Comparison of ENCODE assay signal across 22 cellular contexts in the genomic region with DNA sequence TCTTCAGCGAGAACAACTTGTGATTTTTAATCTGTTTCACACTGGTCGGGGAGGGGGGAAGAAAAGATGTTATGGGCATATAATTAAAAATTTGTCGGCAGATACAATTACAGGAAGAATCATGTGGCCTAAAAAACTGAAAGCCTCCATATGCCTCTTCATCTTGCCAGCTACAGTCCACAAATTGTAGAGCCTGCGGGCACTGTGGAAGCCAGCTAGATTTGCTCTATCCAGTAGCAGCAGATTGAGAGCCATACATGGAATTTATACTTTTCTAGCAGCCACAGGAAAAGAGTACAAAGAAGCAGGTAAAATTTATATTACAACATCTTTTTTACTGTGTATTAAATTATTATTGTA.
DNase-seq lines count a peak whose midpoint lies in the region; FAIRE-seq and TF ChIP-seq lines count a peak whose summit lies in the region.
"Had no signal": no experiment of that assay in that cellular context is flagged by ENCODE, and none has a peak within 500 bp of the region (broad histone marks: within the 10 kb centered on the region; RNA-seq: fewer than 3 reads in every experiment).

No MANE protein-coding gene starts in this region.

- DNase-seq in NCI-H1092 treated with DMSO at 0.1 percent for 48 hours (lab: John Stamatoyannopoulos, UW): peak; percentile 70
- DNase-seq in NCI-H2081 (lab: John Stamatoyannopoulos, UW): peak; percentile 57 to 78
- peak; percentile 25 for DNase-seq in NCI-H524 treated with DMSO at 0.1 percent for 48 hours (lab: John Stamatoyannopoulos, UW)
- DNase-seq in endothelial cell of umbilical vein (ENCODE audit: low read depth, low spot score): no peak
- no peak for DNase-seq in ascending aorta (ENCODE audit: low spot score in 2 of 2)
- DNase-seq in T1000 (lab: John Stamatoyannopoulos, UW): no peak
- no peak for DNase-seq in activated naive CD4-positive, alpha-beta T cell treated with anti-CD3 and anti-CD28 coated beads, Interleukin-2, amount 50 U/mL, for 16 hours
- no peak for DNase-seq in foreskin melanocyte
- DNase-seq: Calu3; CD4-positive, CD25-positive, alpha-beta regulatory T cell; DND-41; GF-D8; KBM-7; MV-4-11; NCI-H187; NCI-H345; NCI-H526 treated with DMSO at 0.1 percent for 48 hours; OCI-M1; RPMI8226; SIG-M5 had no signal

- H3K36me3 ChIP-seq in endothelial cell of umbilical vein (ENCODE audit: control insufficient read depth in 2 of 2, extremely low read depth in 1 of 2, insufficient read depth in 2 of 2, low read length in 2 of 2) (no peaks in the 10 kb centered on the region), ascending aorta (no peaks in the 10 kb centered on the region)

- CTCF ChIA-PET in endothelial cell of umbilical vein (lab: Charles Lee): no interaction called here

- no peaks in the 10 kb centered on the region for H4K20me1 ChIP-seq in endothelial cell of umbilical vein (replicated peaks; ENCODE audit: control insufficient read depth, extremely low read depth, insufficient read depth, low read length)

- FAIRE-seq in endothelial cell of umbilical vein (lab: Jason Lieb, UNC): no peak
- FAIRE-seq: GM12891, GM18507 had no signal

- H3K9me3 ChIP-seq in endothelial cell of umbilical vein (replicated peaks; ENCODE audit: control insufficient read depth, insufficient read depth, low read length) (no peaks in the 10 kb centered on the region), ascending aorta (no peaks in the 10 kb centered on the region)

- TF ChIP-seq CTCF in endothelial cell of umbilical vein (IDR thresholded peaks at IDR 0.05; ENCODE audit: extremely low read depth in 1 of 2, insufficient read depth in 1 of 2, low read depth in 1 of 2, low read length in 2 of 2) (no peak), ascending aorta (IDR thresholded peaks at IDR 0.05) (no peak)

- no peaks in the 10 kb centered on the region for H3K9me1 ChIP-seq in endothelial cell of umbilical vein (replicated peaks; ENCODE audit: control insufficient read depth, extremely low read depth, insufficient read depth, low read length)

- dilution Hi-C loops in endothelial cell of umbilical vein (cut with MboI; ENCODE audit: extremely low pct_ligation_motif_present, low sequenced_read_pairs): no loop called here

- no peak overlapping the region for H2AFZ ChIP-seq in endothelial cell of umbilical vein (ENCODE audit: low read depth, low read length)

- H3K4me2 ChIP-seq in endothelial cell of umbilical vein (ENCODE audit: insufficient read depth, low read length): no peak overlapping the region

- no TSS peak for BruUV-seq in endothelial cell of umbilical vein (replicated peaks; lab: Mats Ljungman, UMichigan)

- no peak overlapping the region for H3K9ac ChIP-seq in endothelial cell of umbilical vein (replicated peaks; ENCODE audit: extremely low read depth, insufficient read depth, low read length)

- H3K79me2 ChIP-seq in endothelial cell of umbilical vein (ENCODE audit: control insufficient read depth, insufficient read depth, low read length): no peaks in the 10 kb centered on the region

- no peak overlapping the region for H3K4me3 ChIP-seq in endothelial cell of umbilical vein (replicated peaks in 1 of 3; ENCODE audit: insufficient read depth in 1 of 3, low read depth in 1 of 3, low read length in 3 of 3)
- no peak overlapping the region for H3K4me3 ChIP-seq in ascending aorta

- intact Hi-C loops in endothelial cell of umbilical vein (cut with micrococcal nuclease) (no loop called here), ascending aorta (cut with DNase I) (no loop called here)

- no peak for TF ChIP-seq POLR2A in endothelial cell of umbilical vein (IDR thresholded peaks at IDR 0.05; ENCODE audit: low read depth, low read length)

- H3K27ac ChIP-seq in endothelial cell of umbilical vein (ENCODE audit: insufficient read depth, low read depth, low read length): peak overlapping the region; percentile 23
- H3K27ac ChIP-seq in ascending aorta: no peak overlapping the region

- H3K4me1 ChIP-seq in endothelial cell of umbilical vein (ENCODE audit: control insufficient read depth, extremely low read depth, insufficient read depth, low read length) (peaks cover 20% of the 10 kb centered on the region), ascending aorta (peaks cover 0 to 7% of the 10 kb centered on the region in 2 donors)

- H3K27me3 ChIP-seq in endothelial cell of umbilical vein (ENCODE audit: control insufficient read depth in 2 of 2, insufficient read depth in 2 of 2, low read length in 2 of 2) (no peaks in the 10 kb centered on the region), ascending aorta (no peaks in the 10 kb centered on the region)

- POLR2A ChIA-PET in endothelial cell of umbilical vein (lab: Charles Lee): no interaction called here

TF ChIP-seq in endothelial cell of umbilical vein, 7 proteins besides CTCF, POLR2A, EP300 and RAD21:
- TF ChIP-seq MYC (IDR thresholded peaks at IDR 0.05; ENCODE audit: low read depth, low read length) (no peak), FOS (IDR thresholded peaks at IDR 0.05; ENCODE audit: borderline replicate concordance, insufficient read depth, low read length) (no peak), EZH2 (IDR thresholded peaks at IDR 0.05; ENCODE audit: borderline replicate concordance, low read depth, low read length, severe bottlenecking) (no peak), POLR2AphosphoS5 (IDR thresholded peaks at IDR 0.05; ENCODE audit: insufficient read depth, low read depth, low read length) (no peak), GATA2 (IDR thresholded peaks at IDR 0.05; ENCODE audit: insufficient read depth, insufficient read length, low read depth, low read length) (no peak), JUN (IDR thresholded peaks at IDR 0.05; ENCODE audit: borderline replicate concordance, insufficient read depth, insufficient read length, low read depth) (no peak)
- TF ChIP-seq, protein P1, sequence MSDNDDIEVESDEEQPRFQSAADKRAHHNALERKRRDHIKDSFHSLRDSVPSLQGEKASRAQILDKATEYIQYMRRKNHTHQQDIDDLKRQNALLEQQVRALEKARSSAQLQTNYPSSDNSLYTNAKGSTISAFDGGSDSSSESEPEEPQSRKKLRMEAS (IDR thresholded peaks at IDR 0.05; ENCODE audit: insufficient read depth, insufficient read length): no peak

Comparison
In these comparisons a context has a peak if more than half of its experiments do, and no peak if none do; other contexts are left out.
1. DNase-seq: peak in NCI-H1092 treated with DMSO at 0.1 percent for 48 hours (single experiment), NCI-H2081 (2 of 2) and NCI-H524 treated with DMSO at 0.1 percent for 48 hours (single experiment); none in endothelial cell of umbilical vein (single experiment), ascending aorta (0 of 2), T1000 (single experiment), activated naive CD4-positive, alpha-beta T cell treated with anti-CD3 and anti-CD28 coated beads, Interleukin-2, amount 50 U/mL, for 16 hours (single experiment) and foreskin melanocyte (single experiment).